1 cellular context compared by ENCODE assay signal in the genomic region with DNA sequence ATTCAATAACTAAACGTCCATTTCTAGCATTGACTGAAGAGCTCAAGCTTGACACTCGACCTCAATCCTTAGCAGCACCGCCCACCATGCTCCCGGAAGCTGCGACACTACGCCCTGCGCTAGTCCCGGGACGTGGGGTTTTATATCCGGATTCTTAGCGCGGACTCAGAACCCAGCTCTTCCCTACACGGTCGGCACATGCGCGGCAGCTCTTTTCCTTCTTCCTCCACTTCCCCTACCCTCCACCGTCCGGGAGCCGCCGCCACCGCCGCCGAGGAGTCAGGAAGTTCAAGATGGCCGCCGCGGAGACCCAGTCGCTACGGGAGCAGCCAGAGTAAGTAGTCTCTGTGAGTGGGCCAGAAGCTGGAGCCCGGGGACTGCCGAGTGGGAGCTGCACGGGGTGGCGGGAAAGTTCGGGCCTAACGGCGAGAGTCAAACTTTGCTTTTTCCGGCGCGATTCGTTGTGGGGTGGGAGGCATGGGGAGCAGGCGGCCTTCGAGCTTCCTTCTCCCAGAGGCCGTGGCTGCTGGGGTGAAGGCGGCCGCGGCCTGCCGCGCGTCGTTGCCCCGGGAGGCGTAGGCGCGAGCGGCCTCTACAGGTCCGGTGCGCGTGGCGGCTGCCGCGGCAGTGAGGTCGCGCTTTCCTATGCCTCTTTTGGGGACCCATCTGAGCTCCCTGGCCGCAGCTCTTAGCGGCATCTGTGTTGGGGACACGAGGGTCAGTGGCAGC.
TF ChIP-seq lines count a peak whose summit lies in the region.

No MANE protein-coding gene starts in this region.

TF ChIP-seq in HEK293, 187 proteins besides CTCF, POLR2A, EP300 and RAD21 (continued from another document and continues in another):
- TF ChIP-seq, protein P1, sequence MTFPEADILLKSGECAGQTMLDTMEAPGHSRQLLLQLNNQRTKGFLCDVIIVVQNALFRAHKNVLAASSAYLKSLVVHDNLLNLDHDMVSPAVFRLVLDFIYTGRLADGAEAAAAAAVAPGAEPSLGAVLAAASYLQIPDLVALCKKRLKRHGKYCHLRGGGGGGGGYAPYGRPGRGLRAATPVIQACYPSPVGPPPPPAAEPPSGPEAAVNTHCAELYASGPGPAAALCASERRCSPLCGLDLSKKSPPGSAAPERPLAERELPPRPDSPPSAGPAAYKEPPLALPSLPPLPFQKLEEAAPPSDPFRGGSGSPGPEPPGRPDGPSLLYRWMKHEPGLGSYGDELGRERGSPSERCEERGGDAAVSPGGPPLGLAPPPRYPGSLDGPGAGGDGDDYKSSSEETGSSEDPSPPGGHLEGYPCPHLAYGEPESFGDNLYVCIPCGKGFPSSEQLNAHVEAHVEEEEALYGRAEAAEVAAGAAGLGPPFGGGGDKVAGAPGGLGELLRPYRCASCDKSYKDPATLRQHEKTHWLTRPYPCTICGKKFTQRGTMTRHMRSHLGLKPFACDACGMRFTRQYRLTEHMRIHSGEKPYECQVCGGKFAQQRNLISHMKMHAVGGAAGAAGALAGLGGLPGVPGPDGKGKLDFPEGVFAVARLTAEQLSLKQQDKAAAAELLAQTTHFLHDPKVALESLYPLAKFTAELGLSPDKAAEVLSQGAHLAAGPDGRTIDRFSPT (tag by site-specific recombination; IDR thresholded peaks at IDR 0.05): no peak
- TF ChIP-seq ZNF514 (tag by site-specific recombination; IDR thresholded peaks at IDR 0.05): no peak
- peak; percentile 91 for TF ChIP-seq ZNF341 (tag by site-specific recombination; IDR thresholded peaks at IDR 0.05; ENCODE audit: low read depth)
- peak; percentile 43; the same call in 1 of the 2 replicates for TF ChIP-seq ZFP69B (tag by site-specific recombination; IDR thresholded peaks at IDR 0.05)
- TF ChIP-seq ZNF23 (tag by site-specific recombination; IDR thresholded peaks at IDR 0.05; ENCODE audit: borderline replicate concordance): no peak
- no peak; the same call in none of the 2 replicates for TF ChIP-seq SP7 (tag by site-specific recombination; IDR thresholded peaks at IDR 0.05)
- no peak for TF ChIP-seq ZNF561 (tag by site-specific recombination; IDR thresholded peaks at IDR 0.05; ENCODE audit: borderline replicate concordance)
- peak; percentile 97 for TF ChIP-seq ZBTB17 (tag by site-specific recombination; IDR thresholded peaks at IDR 0.05)
- TF ChIP-seq BCL11A (tag by site-specific recombination; IDR thresholded peaks at IDR 0.05; ENCODE audit: low read depth): no peak
- TF ChIP-seq, protein P2, sequence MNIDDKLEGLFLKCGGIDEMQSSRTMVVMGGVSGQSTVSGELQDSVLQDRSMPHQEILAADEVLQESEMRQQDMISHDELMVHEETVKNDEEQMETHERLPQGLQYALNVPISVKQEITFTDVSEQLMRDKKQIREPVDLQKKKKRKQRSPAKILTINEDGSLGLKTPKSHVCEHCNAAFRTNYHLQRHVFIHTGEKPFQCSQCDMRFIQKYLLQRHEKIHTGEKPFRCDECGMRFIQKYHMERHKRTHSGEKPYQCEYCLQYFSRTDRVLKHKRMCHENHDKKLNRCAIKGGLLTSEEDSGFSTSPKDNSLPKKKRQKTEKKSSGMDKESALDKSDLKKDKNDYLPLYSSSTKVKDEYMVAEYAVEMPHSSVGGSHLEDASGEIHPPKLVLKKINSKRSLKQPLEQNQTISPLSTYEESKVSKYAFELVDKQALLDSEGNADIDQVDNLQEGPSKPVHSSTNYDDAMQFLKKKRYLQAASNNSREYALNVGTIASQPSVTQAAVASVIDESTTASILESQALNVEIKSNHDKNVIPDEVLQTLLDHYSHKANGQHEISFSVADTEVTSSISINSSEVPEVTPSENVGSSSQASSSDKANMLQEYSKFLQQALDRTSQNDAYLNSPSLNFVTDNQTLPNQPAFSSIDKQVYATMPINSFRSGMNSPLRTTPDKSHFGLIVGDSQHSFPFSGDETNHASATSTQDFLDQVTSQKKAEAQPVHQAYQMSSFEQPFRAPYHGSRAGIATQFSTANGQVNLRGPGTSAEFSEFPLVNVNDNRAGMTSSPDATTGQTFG (tag by site-specific recombination; IDR thresholded peaks at IDR 0.05; ENCODE audit: borderline replicate concordance): no peak
- TF ChIP-seq ZFP3 (tag by site-specific recombination; IDR thresholded peaks at IDR 0.05; ENCODE audit: low read depth): no peak
- TF ChIP-seq, protein P3, sequence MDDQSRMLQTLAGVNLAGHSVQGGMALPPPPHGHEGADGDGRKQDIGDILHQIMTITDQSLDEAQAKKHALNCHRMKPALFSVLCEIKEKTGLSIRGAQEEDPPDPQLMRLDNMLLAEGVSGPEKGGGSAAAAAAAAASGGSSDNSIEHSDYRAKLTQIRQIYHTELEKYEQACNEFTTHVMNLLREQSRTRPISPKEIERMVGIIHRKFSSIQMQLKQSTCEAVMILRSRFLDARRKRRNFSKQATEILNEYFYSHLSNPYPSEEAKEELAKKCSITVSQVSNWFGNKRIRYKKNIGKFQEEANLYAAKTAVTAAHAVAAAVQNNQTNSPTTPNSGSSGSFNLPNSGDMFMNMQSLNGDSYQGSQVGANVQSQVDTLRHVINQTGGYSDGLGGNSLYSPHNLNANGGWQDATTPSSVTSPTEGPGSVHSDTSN (CRISPR knock-in tag; IDR thresholded peaks at IDR 0.05): no peak
- no peak for TF ChIP-seq WT1 (tag by site-specific recombination; IDR thresholded peaks at IDR 0.05)
- TF ChIP-seq ZNF624 (tag by site-specific recombination; IDR thresholded peaks at IDR 0.05): no peak
- TF ChIP-seq, protein P4, sequence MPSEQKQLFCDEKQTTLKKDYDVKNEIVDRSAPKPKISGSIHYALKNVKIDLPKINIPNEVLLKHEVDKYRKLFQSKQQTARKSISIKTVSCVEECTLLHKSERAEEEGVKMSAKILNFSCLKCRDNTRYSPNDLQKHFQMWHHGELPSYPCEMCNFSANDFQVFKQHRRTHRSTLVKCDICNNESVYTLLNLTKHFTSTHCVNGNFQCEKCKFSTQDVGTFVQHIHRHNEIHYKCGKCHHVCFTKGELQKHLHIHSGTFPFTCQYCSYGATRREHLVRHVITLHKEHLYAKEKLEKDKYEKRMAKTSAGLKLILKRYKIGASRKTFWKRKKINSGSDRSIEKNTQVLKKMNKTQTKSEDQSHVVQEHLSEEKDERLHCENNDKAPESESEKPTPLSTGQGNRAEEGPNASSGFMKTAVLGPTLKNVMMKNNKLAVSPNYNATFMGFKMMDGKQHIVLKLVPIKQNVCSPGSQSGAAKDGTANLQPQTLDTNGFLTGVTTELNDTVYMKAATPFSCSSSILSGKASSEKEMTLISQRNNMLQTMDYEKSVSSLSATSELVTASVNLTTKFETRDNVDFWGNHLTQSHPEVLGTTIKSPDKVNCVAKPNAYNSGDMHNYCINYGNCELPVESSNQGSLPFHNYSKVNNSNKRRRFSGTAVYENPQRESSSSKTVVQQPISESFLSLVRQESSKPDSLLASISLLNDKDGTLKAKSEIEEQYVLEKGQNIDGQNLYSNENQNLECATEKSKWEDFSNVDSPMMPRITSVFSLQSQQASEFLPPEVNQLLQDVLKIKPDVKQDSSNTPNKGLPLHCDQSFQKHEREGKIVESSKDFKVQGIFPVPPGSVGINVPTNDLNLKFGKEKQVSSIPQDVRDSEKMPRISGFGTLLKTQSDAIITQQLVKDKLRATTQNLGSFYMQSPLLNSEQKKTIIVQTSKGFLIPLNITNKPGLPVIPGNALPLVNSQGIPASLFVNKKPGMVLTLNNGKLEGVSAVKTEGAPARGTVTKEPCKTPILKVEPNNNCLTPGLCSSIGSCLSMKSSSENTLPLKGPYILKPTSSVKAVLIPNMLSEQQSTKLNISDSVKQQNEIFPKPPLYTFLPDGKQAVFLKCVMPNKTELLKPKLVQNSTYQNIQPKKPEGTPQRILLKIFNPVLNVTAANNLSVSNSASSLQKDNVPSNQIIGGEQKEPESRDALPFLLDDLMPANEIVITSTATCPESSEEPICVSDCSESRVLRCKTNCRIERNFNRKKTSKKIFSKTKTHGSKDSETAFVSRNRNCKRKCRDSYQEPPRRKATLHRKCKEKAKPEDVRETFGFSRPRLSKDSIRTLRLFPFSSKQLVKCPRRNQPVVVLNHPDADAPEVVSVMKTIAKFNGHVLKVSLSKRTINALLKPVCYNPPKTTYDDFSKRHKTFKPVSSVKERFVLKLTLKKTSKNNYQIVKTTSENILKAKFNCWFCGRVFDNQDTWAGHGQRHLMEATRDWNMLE (tag by site-specific recombination; conservative IDR thresholded peaks at IDR 0.05; ENCODE audit: low read depth): peak; percentile 99
- TF ChIP-seq, protein P5, sequence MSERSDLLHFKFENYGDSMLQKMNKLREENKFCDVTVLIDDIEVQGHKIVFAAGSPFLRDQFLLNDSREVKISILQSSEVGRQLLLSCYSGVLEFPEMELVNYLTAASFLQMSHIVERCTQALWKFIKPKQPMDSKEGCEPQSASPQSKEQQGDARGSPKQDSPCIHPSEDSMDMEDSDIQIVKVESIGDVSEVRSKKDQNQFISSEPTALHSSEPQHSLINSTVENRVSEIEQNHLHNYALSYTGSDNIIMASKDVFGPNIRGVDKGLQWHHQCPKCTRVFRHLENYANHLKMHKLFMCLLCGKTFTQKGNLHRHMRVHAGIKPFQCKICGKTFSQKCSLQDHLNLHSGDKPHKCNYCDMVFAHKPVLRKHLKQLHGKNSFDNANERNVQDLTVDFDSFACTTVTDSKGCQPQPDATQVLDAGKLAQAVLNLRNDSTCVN (tag by site-specific recombination; optimal IDR thresholded peaks at IDR 0.05): peak; percentile 80
- no peak for TF ChIP-seq ZNF114 (tag by site-specific recombination; IDR thresholded peaks at IDR 0.05)
- TF ChIP-seq ZNF548 (tag by site-specific recombination; IDR thresholded peaks at IDR 0.05): no peak
- TF ChIP-seq KLF9 (tag by site-specific recombination; IDR thresholded peaks at IDR 0.05; ENCODE audit: low read depth): peak; percentile 46; the same call in 1 of the 2 replicates
- TF ChIP-seq, protein P6, sequence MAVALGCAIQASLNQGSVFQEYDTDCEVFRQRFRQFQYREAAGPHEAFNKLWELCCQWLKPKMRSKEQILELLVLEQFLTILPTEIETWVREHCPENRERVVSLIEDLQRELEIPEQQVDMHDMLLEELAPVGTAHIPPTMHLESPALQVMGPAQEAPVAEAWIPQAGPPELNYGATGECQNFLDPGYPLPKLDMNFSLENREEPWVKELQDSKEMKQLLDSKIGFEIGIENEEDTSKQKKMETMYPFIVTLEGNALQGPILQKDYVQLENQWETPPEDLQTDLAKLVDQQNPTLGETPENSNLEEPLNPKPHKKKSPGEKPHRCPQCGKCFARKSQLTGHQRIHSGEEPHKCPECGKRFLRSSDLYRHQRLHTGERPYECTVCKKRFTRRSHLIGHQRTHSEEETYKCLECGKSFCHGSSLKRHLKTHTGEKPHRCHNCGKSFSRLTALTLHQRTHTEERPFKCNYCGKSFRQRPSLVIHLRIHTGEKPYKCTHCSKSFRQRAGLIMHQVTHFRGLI (tag by site-specific recombination; IDR thresholded peaks at IDR 0.05): 0 out of 2 replicates have a peak, but pooled peaks have one; percentile 32
- TF ChIP-seq ZNF140 (tag by site-specific recombination; IDR thresholded peaks at IDR 0.05): no peak
- no peak for TF ChIP-seq ZNF701 (tag by site-specific recombination; IDR thresholded peaks at IDR 0.05)
- TF ChIP-seq ZNF549 (tag by site-specific recombination; IDR thresholded peaks at IDR 0.05): no peak
- no peak for TF ChIP-seq ZNF175 (tag by site-specific recombination; IDR thresholded peaks at IDR 0.05)
- TF ChIP-seq ZNF157 (tag by site-specific recombination; IDR thresholded peaks at IDR 0.05): no peak
- no peak for TF ChIP-seq ZNF274 (IDR thresholded peaks at IDR 0.05; ENCODE audit: low read length)
- TF ChIP-seq ZNF274 (tag by site-specific recombination; IDR thresholded peaks at IDR 0.05; ENCODE audit: borderline replicate concordance): no peak
- TF ChIP-seq, protein P7, sequence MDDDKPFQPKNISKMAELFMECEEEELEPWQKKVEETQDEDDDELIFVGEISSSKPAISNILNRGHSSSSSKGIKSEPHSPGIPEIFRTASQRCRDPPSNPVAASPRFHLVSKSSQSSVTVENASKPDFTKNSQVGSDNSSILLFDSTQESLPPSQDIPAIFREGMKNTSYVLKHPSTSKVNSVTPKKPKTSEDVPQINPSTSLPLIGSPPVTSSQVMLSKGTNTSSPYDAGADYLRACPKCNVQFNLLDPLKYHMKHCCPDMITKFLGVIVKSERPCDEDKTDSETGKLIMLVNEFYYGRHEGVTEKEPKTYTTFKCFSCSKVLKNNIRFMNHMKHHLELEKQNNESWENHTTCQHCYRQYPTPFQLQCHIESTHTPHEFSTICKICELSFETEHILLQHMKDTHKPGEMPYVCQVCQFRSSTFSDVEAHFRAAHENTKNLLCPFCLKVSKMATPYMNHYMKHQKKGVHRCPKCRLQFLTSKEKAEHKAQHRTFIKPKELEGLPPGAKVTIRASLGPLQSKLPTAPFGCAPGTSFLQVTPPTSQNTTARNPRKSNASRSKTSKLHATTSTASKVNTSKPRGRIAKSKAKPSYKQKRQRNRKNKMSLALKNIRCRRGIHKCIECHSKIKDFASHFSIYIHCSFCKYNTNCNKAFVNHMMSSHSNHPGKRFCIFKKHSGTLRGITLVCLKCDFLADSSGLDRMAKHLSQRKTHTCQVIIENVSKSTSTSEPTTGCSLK (tag by site-specific recombination; IDR thresholded peaks at IDR 0.05): no peak
- no peak for TF ChIP-seq ZNF558 (tag by site-specific recombination; IDR thresholded peaks at IDR 0.05)
- TF ChIP-seq ZFP41 (tag by site-specific recombination; IDR thresholded peaks at IDR 0.05; ENCODE audit: borderline replicate concordance): no peak
- TF ChIP-seq, protein P8, sequence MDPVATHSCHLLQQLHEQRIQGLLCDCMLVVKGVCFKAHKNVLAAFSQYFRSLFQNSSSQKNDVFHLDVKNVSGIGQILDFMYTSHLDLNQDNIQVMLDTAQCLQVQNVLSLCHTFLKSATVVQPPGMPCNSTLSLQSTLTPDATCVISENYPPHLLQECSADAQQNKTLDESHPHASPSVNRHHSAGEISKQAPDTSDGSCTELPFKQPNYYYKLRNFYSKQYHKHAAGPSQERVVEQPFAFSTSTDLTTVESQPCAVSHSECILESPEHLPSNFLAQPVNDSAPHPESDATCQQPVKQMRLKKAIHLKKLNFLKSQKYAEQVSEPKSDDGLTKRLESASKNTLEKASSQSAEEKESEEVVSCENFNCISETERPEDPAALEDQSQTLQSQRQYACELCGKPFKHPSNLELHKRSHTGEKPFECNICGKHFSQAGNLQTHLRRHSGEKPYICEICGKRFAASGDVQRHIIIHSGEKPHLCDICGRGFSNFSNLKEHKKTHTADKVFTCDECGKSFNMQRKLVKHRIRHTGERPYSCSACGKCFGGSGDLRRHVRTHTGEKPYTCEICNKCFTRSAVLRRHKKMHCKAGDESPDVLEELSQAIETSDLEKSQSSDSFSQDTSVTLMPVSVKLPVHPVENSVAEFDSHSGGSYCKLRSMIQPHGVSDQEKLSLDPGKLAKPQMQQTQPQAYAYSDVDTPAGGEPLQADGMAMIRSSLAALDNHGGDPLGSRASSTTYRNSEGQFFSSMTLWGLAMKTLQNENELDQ (tag by site-specific recombination; IDR thresholded peaks at IDR 0.05; ENCODE audit: low read depth): no peak
- TF ChIP-seq, protein P9, sequence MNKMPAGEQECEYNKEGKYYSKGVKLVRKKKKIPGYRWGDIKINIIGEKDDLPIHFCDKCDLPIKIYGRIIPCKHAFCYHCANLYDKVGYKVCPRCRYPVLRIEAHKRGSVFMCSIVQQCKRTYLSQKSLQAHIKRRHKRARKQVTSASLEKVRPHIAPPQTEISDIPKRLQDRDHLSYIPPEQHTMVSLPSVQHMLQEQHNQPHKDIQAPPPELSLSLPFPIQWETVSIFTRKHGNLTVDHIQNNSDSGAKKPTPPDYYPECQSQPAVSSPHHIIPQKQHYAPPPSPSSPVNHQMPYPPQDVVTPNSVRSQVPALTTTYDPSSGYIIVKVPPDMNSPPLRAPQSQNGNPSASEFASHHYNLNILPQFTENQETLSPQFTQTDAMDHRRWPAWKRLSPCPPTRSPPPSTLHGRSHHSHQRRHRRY (tag by site-specific recombination; IDR thresholded peaks at IDR 0.05): no peak
- peak; percentile 72; the same call in 1 of the 2 replicates for TF ChIP-seq ZNF391 (tag by site-specific recombination; IDR thresholded peaks at IDR 0.05; ENCODE audit: borderline replicate concordance, low read depth)
- no peak for TF ChIP-seq ZNF837 (tag by site-specific recombination; IDR thresholded peaks at IDR 0.05)
- TF ChIP-seq GLIS2 (tag by site-specific recombination; IDR thresholded peaks at IDR 0.05): no peak
- TF ChIP-seq ZNF239 (tag by site-specific recombination; IDR thresholded peaks at IDR 0.05): no peak
- TF ChIP-seq ZNF169 (tag by site-specific recombination; IDR thresholded peaks at IDR 0.05): no peak
